In genomic region chr7:105581066-105581811, GRCh38 we compare ENCODE assay signal across 8 cellular contexts. TPM values are rescaled to one million over a fixed set of nuclear protein-coding genes. Genes with fewer than 3 reads are reported as not detected.
DNase-seq lines count a peak whose midpoint lies in the region; ATAC-seq and TF ChIP-seq lines count a peak whose summit lies in the region.

TSS of gene EFCAB10 (minus strand) at chr7:105581493. CDS start at chr7:105581463, 30 bp downstream.

- H3K27me3 ChIP-seq in neural progenitor cell (no peaks in the 10 kb centered on the region), tibial artery (peaks cover 0 to 13% of the 10 kb centered on the region in 2 donors)

- no peaks in the 10 kb centered on the region for H3K9me3 ChIP-seq in neural progenitor cell (ENCODE audit: low read depth)
- H3K9me3 ChIP-seq in tibial artery = no peaks in the 10 kb centered on the region

- H3K4me1 ChIP-seq in neural progenitor cell = peaks cover 5% of the 10 kb centered on the region
- H3K4me1 ChIP-seq in tibial artery = peaks cover 0 to 6% (median 3%) of the 10 kb centered on the region in 4 donors

- H3K79me2 ChIP-seq in neural progenitor cell (ENCODE audit: low read depth) = no peaks in the 10 kb centered on the region

- H3K27ac Mint-ChIP-seq in neural progenitor cell = peak within 1 kb of the TSS; percentile 21

- H4K20me1 ChIP-seq in neural progenitor cell (ENCODE audit: low read depth) = no peaks in the 10 kb centered on the region

- H3K4me2 ChIP-seq in neural progenitor cell = peak within 1 kb of the TSS; percentile 90

- H3K4me1 Mint-ChIP-seq in neural progenitor cell = peaks cover 18% of the 10 kb centered on the region

- peak within 1 kb of the TSS; percentile 100 for H2AFZ ChIP-seq in neural progenitor cell (replicated peaks)

- H3K4me3 Mint-ChIP-seq in neural progenitor cell = peak within 1 kb of the TSS; percentile 88

- H3K36me3 ChIP-seq in neural progenitor cell = no peaks in the 10 kb centered on the region
- no peaks in the 10 kb centered on the region for H3K36me3 ChIP-seq in tibial artery

- peak; percentile 27 for TF ChIP-seq CTCF in neural progenitor cell (IDR thresholded peaks at IDR 0.05)
- TF ChIP-seq CTCF in tibial artery (IDR thresholded peaks at IDR 0.05) = no peak

- intact Hi-C loops in tibial artery (cut with DNase I; ENCODE audit: low total_unique reads) = no loop called here

- peak; percentile 80 for DNase-seq in NCI-H1436 (lab: John Stamatoyannopoulos, UW)
- no peak for DNase-seq in NCI-H1436 treated with DMSO at 0.1 percent for 48 hours (lab: John Stamatoyannopoulos, UW)
- DNase-seq in NCI-H510A (lab: John Stamatoyannopoulos, UW) = peak; percentile 57
- DNase-seq in activated T-helper 9 cell treated with anti-CD3 and anti-CD28 coated beads, Interleukin-2, amount 50 U/mL, for 16 hours (ENCODE audit: low read depth) = peak; percentile 8
- peak; percentile 72 for DNase-seq in germinal center (ENCODE audit: low spot score)
- DNase-seq in neural progenitor cell (ENCODE audit: low spot score) = peak; percentile 97
- no peak for DNase-seq in tibial artery

- peaks cover 5% of the 10 kb centered on the region for H3F3A ChIP-seq in neural progenitor cell (ENCODE audit: low read depth)

- no peaks in the 10 kb centered on the region for H3K36me3 Mint-ChIP-seq in neural progenitor cell

- H3K27ac ChIP-seq in neural progenitor cell (no peak within 1 kb of the TSS), tibial artery (no peak within 1 kb of the TSS)

- peaks cover 9% of the 10 kb centered on the region for H3K9me3 Mint-ChIP-seq in neural progenitor cell

- H3K4me3 ChIP-seq in neural progenitor cell (peak within 1 kb of the TSS; percentile 60), tibial artery (peak within 1 kb of the TSS; percentile 16 to 26)

- H3K9ac ChIP-seq in neural progenitor cell = no peak within 1 kb of the TSS

- ATAC-seq in HG02938 (IDR thresholded peaks at IDR 0.05; ENCODE audit: unreplicated experiment) = peak; percentile 94

- H3K27me3 Mint-ChIP-seq in neural progenitor cell (ENCODE audit: insufficient read depth, low read depth) = peaks cover 4% of the 10 kb centered on the region

RNA-seq across cellular contexts. Expression of gene EFCAB10, which starts in this region (rescaled TPM):
- 1.1 and 5.0 TPM in 2 replicates for total RNA-seq in neural progenitor cell (ENCODE audit: low replicate concordance)

Comparison
In these comparisons a context has a peak if more than half of its experiments do, and no peak if none do; other contexts are left out.
1. DNase-seq: peak in NCI-H1436 (single experiment), NCI-H510A (single experiment), activated T-helper 9 cell treated with anti-CD3 and anti-CD28 coated beads, Interleukin-2, amount 50 U/mL, for 16 hours (single experiment), germinal center (single experiment) and neural progenitor cell (single experiment); none in NCI-H1436 treated with DMSO at 0.1 percent for 48 hours (single experiment) and tibial artery (0 of 2).